In the genomic region with DNA sequence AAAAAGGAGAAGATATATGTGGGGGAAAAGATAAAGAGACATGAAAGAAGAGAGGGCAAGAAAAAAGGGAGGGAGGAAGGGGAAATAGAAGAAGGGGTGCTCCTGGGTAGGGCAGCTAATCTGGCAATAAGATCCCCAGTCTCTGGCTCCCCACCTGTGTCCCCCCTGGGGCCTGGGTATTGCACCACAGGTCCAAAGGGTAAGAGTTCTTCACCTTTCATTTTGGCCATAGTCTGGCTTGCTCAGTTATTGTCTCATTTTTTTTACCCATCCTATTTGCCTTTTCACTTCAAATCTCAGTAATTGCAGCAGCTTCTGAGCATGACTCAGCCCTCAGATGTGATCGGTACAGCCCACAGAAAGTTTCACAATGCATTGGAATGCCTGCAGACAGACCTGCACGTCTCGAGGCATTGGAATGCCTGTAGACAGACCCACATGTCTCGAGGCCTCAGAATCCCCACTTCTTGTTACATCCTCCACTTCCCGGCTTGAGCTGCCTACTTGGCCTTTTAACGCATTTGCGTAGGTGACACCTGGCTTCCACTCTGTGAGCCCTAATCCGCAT, we compare ENCODE assay signal across 9 cellular contexts.
DNase-seq lines count a peak whose midpoint lies in the region; ATAC-seq, FAIRE-seq and TF ChIP-seq lines count a peak whose summit lies in the region.
"Had no signal": no experiment of that assay in that cellular context is flagged by ENCODE, and none has a peak within 500 bp of the region (broad histone marks: within the 10 kb centered on the region; RNA-seq: fewer than 3 reads in every experiment).

No MANE protein-coding gene starts in this region.

- no peak overlapping the region for H3K9ac ChIP-seq in Karpas-422 (ENCODE audit: low read length)

- peaks cover 7% of the 10 kb centered on the region for H3K27me3 Mint-ChIP-seq in nephron progenitor cell (ENCODE audit: low read depth, poor library complexity)

- peak in 3 of 4 donors; percentile 58 to 83 (median 70) for ATAC-seq in pancreas

- H3K36me3 Mint-ChIP-seq in nephron progenitor cell (ENCODE audit: low read depth): no peaks in the 10 kb centered on the region

- WGBS in pancreas, 2 donors: 70 to 78% methylated on average over 8 of the region's 8 CpGs

- FAIRE-seq in bronchial epithelial cell (lab: Jason Lieb, UNC) (peak; percentile 93), pancreas (lab: Jason Lieb, UNC) (no peak)

- no peak overlapping the region for H2AFZ ChIP-seq in Karpas-422 (ENCODE audit: low read length)

- no peak overlapping the region for H3K4me3 Mint-ChIP-seq in nephron progenitor cell

- H3K27ac ChIP-seq in Karpas-422 (ENCODE audit: low read length) (no peak overlapping the region), pancreas (no peak overlapping the region)
- H3K27ac ChIP-seq: dorsolateral prefrontal cortex had no signal

- TF ChIP-seq CTCF in bronchial epithelial cell (IDR thresholded peaks at IDR 0.05; ENCODE audit: insufficient read depth, low read length, severe bottlenecking): no peak
- TF ChIP-seq CTCF in pancreas (IDR thresholded peaks at IDR 0.05): no peak
- TF ChIP-seq CTCF in nephron progenitor cell (IDR thresholded peaks at IDR 0.05): no peak

- H3K4me1 Mint-ChIP-seq in nephron progenitor cell: peaks cover 5% of the 10 kb centered on the region

- H3K4me3 ChIP-seq in Karpas-422 (ENCODE audit: low read length) (no peak overlapping the region), bronchial epithelial cell (ENCODE audit: low read depth, low read length) (no peak overlapping the region), pancreas (no peak overlapping the region)
- H3K4me3 ChIP-seq: dorsolateral prefrontal cortex had no signal

- H3K36me3 ChIP-seq in Karpas-422 (ENCODE audit: insufficient read depth, low read length) (no peaks in the 10 kb centered on the region), bronchial epithelial cell (ENCODE audit: control insufficient read depth, insufficient read depth, low read length) (no peaks in the 10 kb centered on the region), pancreas (no peaks in the 10 kb centered on the region)

- H3K4me2 ChIP-seq in Karpas-422 (ENCODE audit: low read depth, low read length, poor library complexity, severe bottlenecking): no peak overlapping the region

- H3K9me3 ChIP-seq in Karpas-422 (ENCODE audit: low read length): no peaks in the 10 kb centered on the region
- no peaks in the 10 kb centered on the region for H3K9me3 ChIP-seq in pancreas

- H3K9me3 Mint-ChIP-seq in nephron progenitor cell: no peaks in the 10 kb centered on the region

- peak; percentile 97 for DNase-seq in EH (ENCODE audit: low read depth)
- peak; percentile 25 for DNase-seq in Karpas-422
- DNase-seq in bronchial epithelial cell (ENCODE audit: low read depth): peak; percentile 96
- peak in 4 of 6 donors; percentile 10 to 48 (median 28) for DNase-seq in pancreas
- no peak for DNase-seq in NCI-H1694 (lab: John Stamatoyannopoulos, UW)
- DNase-seq in nephron progenitor cell: no peak
- no peak for DNase-seq in NCI-H1694 treated with DMSO at 0.1 percent for 48 hours (lab: John Stamatoyannopoulos, UW)
- no peak for DNase-seq in effector CD8-positive, alpha-beta T cell (lab: John Stamatoyannopoulos, UW)

- no peaks in the 10 kb centered on the region for H3K9me2 ChIP-seq in Karpas-422 (replicated peaks; ENCODE audit: insufficient read depth, low read length)

- H3K4me1 ChIP-seq in Karpas-422 (ENCODE audit: low read length): no peaks in the 10 kb centered on the region
- H3K4me1 ChIP-seq in pancreas: peaks cover 6 to 19% (median 6%) of the 10 kb centered on the region in 3 donors

- H4K20me1 ChIP-seq in Karpas-422 (ENCODE audit: insufficient read depth, low read depth, low read length): no peaks in the 10 kb centered on the region

- no peak overlapping the region for H3K27ac Mint-ChIP-seq in nephron progenitor cell

- no peaks in the 10 kb centered on the region for H3K79me2 ChIP-seq in Karpas-422 (ENCODE audit: low read length)

- H3K27me3 ChIP-seq in Karpas-422 (ENCODE audit: low read length) (no peaks in the 10 kb centered on the region), bronchial epithelial cell (ENCODE audit: control insufficient read depth, insufficient read depth, low read length) (no peaks in the 10 kb centered on the region), pancreas (no peaks in the 10 kb centered on the region)

- intact Hi-C loops in pancreas (cut with DNase I): no loop called here

Comparison
In these comparisons a context has a peak if more than half of its experiments do, and no peak if none do; other contexts are left out.
1. DNase-seq: peak in EH (single experiment), Karpas-422 (single experiment), bronchial epithelial cell (single experiment) and pancreas (4 of 6); none in NCI-H1694 (single experiment), nephron progenitor cell (single experiment), NCI-H1694 treated with DMSO at 0.1 percent for 48 hours (single experiment) and effector CD8-positive, alpha-beta T cell (single experiment).